10 cellular contexts compared by ENCODE assay signal in the genomic region with DNA sequence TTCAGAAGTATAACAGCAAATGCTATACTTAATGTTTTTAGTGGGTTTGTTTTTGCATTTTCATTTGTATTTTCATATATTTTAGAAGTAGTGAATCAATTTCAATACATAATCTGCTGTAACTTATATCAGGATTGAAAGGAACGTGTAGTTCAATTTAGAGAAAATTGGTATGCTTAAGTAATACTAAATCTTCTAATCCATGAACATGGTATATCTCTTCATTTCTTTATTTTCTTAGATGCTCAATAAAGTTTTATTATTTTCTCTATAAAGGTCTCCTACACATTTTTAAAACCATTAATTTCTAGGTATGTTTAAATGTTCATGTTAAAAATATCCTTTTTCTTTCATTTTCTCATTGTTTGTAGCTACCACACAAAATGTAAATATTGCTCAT.
"Had no signal": no experiment of that assay in that cellular context is flagged by ENCODE, and none has a peak within 500 bp of the region (broad histone marks: within the 10 kb centered on the region; RNA-seq: fewer than 3 reads in every experiment).

No MANE protein-coding gene starts in this region.

- H3K4me3 Mint-ChIP-seq: GM23338, H9, HFFc6, IgD-negative memory B cell had no signal

- H3K27ac Mint-ChIP-seq: GM23338, H9, HFFc6, IgD-negative memory B cell had no signal

- DNase-seq: H9, HCEC 1CT, HFFc6, KBM-7 had no signal

- H3K4me3 ChIP-seq: GM23338 had no signal

- H3K4me1 Mint-ChIP-seq: GM23338, H9, IgD-negative memory B cell had no signal

- H3K9me3 Mint-ChIP-seq: GM23338 had no signal

- FAIRE-seq: H1, H54, HepG2 had no signal

- H2AFZ ChIP-seq: GM23338 had no signal

- ATAC-seq: GM23338, HepG2 had no signal

- H3K4me2 ChIP-seq: GM23338 had no signal

- H3K27ac ChIP-seq: HL-60 had no signal

- H3K36me3 Mint-ChIP-seq: IgD-negative memory B cell had no signal
